In genomic region chr4:24224446-24224845, GRCh38 we compare ENCODE assay signal across 21 cellular contexts.
DNase-seq lines count a peak whose midpoint lies in the region; ATAC-seq and TF ChIP-seq lines count a peak whose summit lies in the region.
"Had no signal": no experiment of that assay in that cellular context is flagged by ENCODE, and none has a peak within 500 bp of the region (broad histone marks: within the 10 kb centered on the region; RNA-seq: fewer than 3 reads in every experiment).

No MANE protein-coding gene starts in this region.

- 51% methylated on average over 4 of the region's 4 CpGs for WGBS in liver
- 75 to 85% methylated on average over 4 of the region's 4 CpGs for WGBS in lower leg skin, 2 donors

- H3K4me1 ChIP-seq in liver (ENCODE audit: control insufficient read depth in 4 of 4, insufficient read depth in 4 of 4, low read length in 3 of 4) = peaks cover 2 to 14% (median 11%) of the 10 kb centered on the region in 4 donors
- H3K4me1 ChIP-seq: A549, BE2C had no signal

- peaks cover 9% of the 10 kb centered on the region for H3K9me3 Mint-ChIP-seq in activated CD4-positive, alpha-beta memory T cell treated with anti-CD3 and anti-CD28 coated beads for 36 hours
- H3K9me3 Mint-ChIP-seq: GM23338, H9 had no signal

- H3K4me3 ChIP-seq in liver (ENCODE audit: low read depth in 1 of 3, low read length in 3 of 3) (no peak overlapping the region), lower leg skin (ENCODE audit: low read depth, poor library complexity, severe bottlenecking) (no peak overlapping the region)
- H3K4me3 ChIP-seq: A549; BLaER1 treated with 17β-estradiol and CSF1 and Interleukin-3, amounts not matched to agents 10 nM and 100 nM; GM23338 had no signal

- no peaks in the 10 kb centered on the region for H3K36me3 Mint-ChIP-seq in activated CD4-positive, alpha-beta memory T cell treated with anti-CD3 and anti-CD28 coated beads for 36 hours
- H3K36me3 Mint-ChIP-seq: CD4-positive, alpha-beta memory T cell had no signal

- in situ Hi-C loops in G401 (cut with HindIII; ENCODE audit: low sequenced_read_pairs) = no loop called here

- no peak overlapping the region for H3K27ac Mint-ChIP-seq in activated CD4-positive, alpha-beta memory T cell treated with anti-CD3 and anti-CD28 coated beads for 36 hours
- H3K27ac Mint-ChIP-seq: CD4-positive, alpha-beta memory T cell; GM23338; H9 had no signal

- intact Hi-C loops in lower leg skin (cut with DNase I; ENCODE audit: low total_unique reads) = no loop called here
- intact Hi-C loops in activated CD4-positive, alpha-beta memory T cell treated with anti-CD3 and anti-CD28 coated beads for 36 hours (cut with micrococcal nuclease) = no loop called here

- H3K27me3 Mint-ChIP-seq in activated CD4-positive, alpha-beta memory T cell treated with anti-CD3 and anti-CD28 coated beads for 36 hours = peaks cover 3% of the 10 kb centered on the region

- POLR2A ChIA-PET in activated CD4-positive, alpha-beta memory T cell treated with anti-CD3 and anti-CD28 coated beads for 36 hours (lab: Charles Lee) = no interaction called here

- H3K4me3 Mint-ChIP-seq in activated CD4-positive, alpha-beta memory T cell treated with anti-CD3 and anti-CD28 coated beads for 36 hours = no peak overlapping the region
- H3K4me3 Mint-ChIP-seq: CD4-positive, alpha-beta memory T cell; GM23338; H9 had no signal

- H3K27me3 ChIP-seq in liver (ENCODE audit: control insufficient read depth in 4 of 4, insufficient read depth in 4 of 4, low read length in 3 of 4) = no peaks in the 10 kb centered on the region
- H3K27me3 ChIP-seq: BE2C; BLaER1 treated with 17β-estradiol and CSF1 and Interleukin-3, amounts not matched to agents 10 nM and 100 nM had no signal

- no peak for TF ChIP-seq CTCF in liver (IDR thresholded peaks at IDR 0.05; ENCODE audit: low read depth, low read length, missing input control)
- TF ChIP-seq CTCF in lower leg skin (IDR thresholded peaks at IDR 0.05) = no peak

- H3K9ac ChIP-seq in liver (ENCODE audit: low read depth in 1 of 2, low read length in 2 of 2) = no peak overlapping the region
- H3K9ac ChIP-seq: BLaER1 treated with 17β-estradiol and CSF1 and Interleukin-3, amounts not matched to agents 10 nM and 100 nM had no signal

- H3K27ac ChIP-seq in epithelial cell of prostate = peak overlapping the region; percentile 15
- H3K27ac ChIP-seq in liver (ENCODE audit: low read depth in 1 of 2, low read length in 2 of 2) = no peak overlapping the region
- H3K27ac ChIP-seq: A549; BLaER1 treated with 17β-estradiol and CSF1 and Interleukin-3, amounts not matched to agents 10 nM and 100 nM had no signal

- no peak for ATAC-seq in GM21528 (IDR thresholded peaks at IDR 0.05; ENCODE audit: low FRiP score, unreplicated experiment)
- ATAC-seq: A549, GM23338, HCT116 had no signal

- CTCF ChIA-PET in activated CD4-positive, alpha-beta memory T cell treated with anti-CD3 and anti-CD28 coated beads for 36 hours (lab: Charles Lee) = no interaction called here

- peak; percentile 16 to 46 for TF ChIP-seq RAD21 in liver (IDR thresholded peaks at IDR 0.05)

- no peaks in the 10 kb centered on the region for H3K36me3 ChIP-seq in liver (ENCODE audit: control insufficient read depth in 4 of 4, insufficient read depth in 3 of 4, low read depth in 1 of 4, low read length in 3 of 4)
- H3K36me3 ChIP-seq: BE2C; BLaER1 treated with 17β-estradiol and CSF1 and Interleukin-3, amounts not matched to agents 10 nM and 100 nM had no signal

- no peaks in the 10 kb centered on the region for H3K9me3 ChIP-seq in liver (ENCODE audit: control insufficient read depth in 4 of 4, low read length in 3 of 4)
- H3K9me3 ChIP-seq: A549; BE2C; BLaER1 treated with 17β-estradiol and CSF1 and Interleukin-3, amounts not matched to agents 10 nM and 100 nM; Caco-2 had no signal

- no peak for TF ChIP-seq POLR2A in lower leg skin (IDR thresholded peaks at IDR 0.05)

- H3K4me1 Mint-ChIP-seq in activated CD4-positive, alpha-beta memory T cell treated with anti-CD3 and anti-CD28 coated beads for 36 hours (ENCODE audit: low read depth) = no peaks in the 10 kb centered on the region
- H3K4me1 Mint-ChIP-seq: CD4-positive, alpha-beta memory T cell; GM23338 had no signal

- DNase-seq in DMS53 treated with DMSO at 0.1 percent for 48 hours (lab: John Stamatoyannopoulos, UW; ENCODE audit: unreplicated experiment) = peak; percentile 12
- peak; percentile 37 for DNase-seq in epithelial cell of prostate (ENCODE audit: low read depth, low spot score)
- peak; percentile 3 for DNase-seq in islet precursor cell
- no peak for DNase-seq in lower leg skin (ENCODE audit: low spot score in 2 of 2)
- DNase-seq in activated CD4-positive, alpha-beta memory T cell treated with anti-CD3 and anti-CD28 coated beads for 36 hours = no peak
- DNase-seq in G401 (ENCODE audit: low spot score) = no peak
- DNase-seq: 8988T; ACHN; AML-193; BE2C; Caco-2; CD4-positive, alpha-beta memory T cell; DMS153; DMS79 treated with DMSO at 0.1 percent for 48 hours; H9 had no signal

TF ChIP-seq in liver, 16 proteins besides CTCF, POLR2A, EP300 and RAD21:
- TF ChIP-seq GABPA (IDR thresholded peaks at IDR 0.05 in 1 of 2, conservative IDR thresholded peaks at IDR 0.05 in 1 of 2) (no peak), HNF4G (IDR thresholded peaks at IDR 0.05) (no peak), REST (IDR thresholded peaks at IDR 0.05) (no peak), FOXA2 (IDR thresholded peaks at IDR 0.05) (peak; percentile 49), YY1 (IDR thresholded peaks at IDR 0.05) (peak; percentile 56), HNF4A (conservative IDR thresholded peaks at IDR 0.05) (peak; percentile 69 to 72), ATF3 (IDR thresholded peaks at IDR 0.05) (peak; percentile 48), NR2F2 (IDR thresholded peaks at IDR 0.05) (no peak), RXRA (IDR thresholded peaks at IDR 0.05) (peak; percentile 82 to 88), ZBTB33 (IDR thresholded peaks at IDR 0.05) (peak; percentile 16), SP1 (IDR thresholded peaks at IDR 0.05) (peak; percentile 66), JUND (IDR thresholded peaks at IDR 0.05) (peak in 1 of 2 donors; percentile 48), TAF1 (conservative IDR thresholded peaks at IDR 0.05) (no peak), MAX (IDR thresholded peaks at IDR 0.05) (peak; percentile 35), FOXA1 (IDR thresholded peaks at IDR 0.05) (peak; percentile 37), EGR1 (IDR thresholded peaks at IDR 0.05; ENCODE audit: low read depth in 2 of 2) (no peak)

Comparison
In these comparisons a context has a peak if more than half of its experiments do, and no peak if none do; other contexts are left out.
1. DNase-seq: peak in DMS53 treated with DMSO at 0.1 percent for 48 hours (single experiment), epithelial cell of prostate (single experiment) and islet precursor cell (single experiment); none in lower leg skin (0 of 2), activated CD4-positive, alpha-beta memory T cell treated with anti-CD3 and anti-CD28 coated beads for 36 hours (single experiment) and G401 (single experiment).